In the genomic region with DNA sequence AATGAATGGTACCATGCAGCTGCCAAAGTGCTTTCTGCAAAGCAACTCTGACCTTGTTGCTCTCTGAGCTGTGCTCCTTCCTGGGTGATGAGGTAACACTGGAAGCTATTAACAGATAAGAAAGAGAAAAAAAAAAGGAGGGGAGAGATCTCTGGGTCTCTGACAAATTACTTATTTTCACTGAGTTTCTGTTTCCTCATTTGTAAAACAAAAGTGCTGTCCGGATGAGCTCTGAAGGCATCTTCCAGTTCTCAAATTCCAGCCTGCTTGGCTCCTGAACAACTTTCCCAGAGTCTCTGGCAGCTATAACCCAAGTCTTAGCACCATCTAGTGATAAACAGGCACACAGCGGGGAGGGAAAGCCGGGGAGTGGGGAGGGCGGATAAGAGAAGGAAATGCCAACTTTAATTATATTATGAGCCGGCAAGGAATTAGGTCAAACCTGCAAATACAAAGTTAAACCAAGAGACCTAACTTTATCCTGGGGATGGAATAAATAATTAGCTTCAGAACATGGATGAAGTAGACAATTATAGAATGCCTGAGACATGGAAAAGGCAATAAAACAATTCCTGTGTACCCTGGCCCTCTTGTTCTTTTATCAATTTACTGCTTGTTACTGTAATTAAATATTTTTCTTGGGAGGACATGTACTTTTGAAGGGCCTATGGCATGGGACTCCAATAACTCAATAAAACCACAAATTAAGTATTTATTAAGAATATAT, we compare ENCODE assay signal across 8 cellular contexts.
A peak's percentile ranks its signal among the peaks of the same experiment; 100 is the strongest.
DNase-seq lines count a peak whose midpoint lies in the region; ATAC-seq and TF ChIP-seq lines count a peak whose summit lies in the region.

No MANE protein-coding gene starts in this region.

- H3K4me3 ChIP-seq in fibroblast of villous mesenchyme (ENCODE audit: low read depth, low read length), result no peak overlapping the region

- no peak overlapping the region for H3K4me3 Mint-ChIP-seq in T-helper 17 cell

- TF ChIP-seq CTCF in fibroblast of villous mesenchyme (IDR thresholded peaks at IDR 0.05; ENCODE audit: insufficient read depth, low read depth, low read length), result peak; percentile 67

- no peaks in the 10 kb centered on the region for H3K9me3 ChIP-seq in T-helper 17 cell (ENCODE audit: control insufficient read depth, low read length, poor library complexity, severe bottlenecking)

- H3K4me1 Mint-ChIP-seq in T-helper 17 cell, result peaks cover 2% of the 10 kb centered on the region

- H3K27ac Mint-ChIP-seq in T-helper 17 cell, result no peak overlapping the region

- H3K27me3 Mint-ChIP-seq in T-helper 17 cell, result peaks cover 34% of the 10 kb centered on the region

- H3K36me3 Mint-ChIP-seq in T-helper 17 cell (ENCODE audit: low read depth), result no peaks in the 10 kb centered on the region

- ATAC-seq in HG03175 (IDR thresholded peaks at IDR 0.05; ENCODE audit: unreplicated experiment) (no peak), T-helper 17 cell (no peak), HG03439 (IDR thresholded peaks at IDR 0.05; ENCODE audit: unreplicated experiment) (no peak)

- peak; percentile 46 for DNase-seq in COR-L47 (lab: John Stamatoyannopoulos, UW)
- DNase-seq in HT1080 (ENCODE audit: low read depth), result peak; percentile 69
- DNase-seq in SW480 (ENCODE audit: low spot score), result peak; percentile 58
- peak; percentile 87 for DNase-seq in fibroblast of villous mesenchyme (ENCODE audit: low read depth)
- DNase-seq in occipital lobe (lab: John Stamatoyannopoulos, UW), result peak; percentile 51
- no peak for DNase-seq in T-helper 17 cell

Comparison
In these comparisons a context has a peak if more than half of its experiments do, and no peak if none do; other contexts are left out.
1. DNase-seq: peak in COR-L47 (single experiment), HT1080 (single experiment), SW480 (single experiment), fibroblast of villous mesenchyme (single experiment) and occipital lobe (single experiment); none in T-helper 17 cell (0 of 3).